ENCODE assay signal across 1 cellular context in the genomic region with DNA sequence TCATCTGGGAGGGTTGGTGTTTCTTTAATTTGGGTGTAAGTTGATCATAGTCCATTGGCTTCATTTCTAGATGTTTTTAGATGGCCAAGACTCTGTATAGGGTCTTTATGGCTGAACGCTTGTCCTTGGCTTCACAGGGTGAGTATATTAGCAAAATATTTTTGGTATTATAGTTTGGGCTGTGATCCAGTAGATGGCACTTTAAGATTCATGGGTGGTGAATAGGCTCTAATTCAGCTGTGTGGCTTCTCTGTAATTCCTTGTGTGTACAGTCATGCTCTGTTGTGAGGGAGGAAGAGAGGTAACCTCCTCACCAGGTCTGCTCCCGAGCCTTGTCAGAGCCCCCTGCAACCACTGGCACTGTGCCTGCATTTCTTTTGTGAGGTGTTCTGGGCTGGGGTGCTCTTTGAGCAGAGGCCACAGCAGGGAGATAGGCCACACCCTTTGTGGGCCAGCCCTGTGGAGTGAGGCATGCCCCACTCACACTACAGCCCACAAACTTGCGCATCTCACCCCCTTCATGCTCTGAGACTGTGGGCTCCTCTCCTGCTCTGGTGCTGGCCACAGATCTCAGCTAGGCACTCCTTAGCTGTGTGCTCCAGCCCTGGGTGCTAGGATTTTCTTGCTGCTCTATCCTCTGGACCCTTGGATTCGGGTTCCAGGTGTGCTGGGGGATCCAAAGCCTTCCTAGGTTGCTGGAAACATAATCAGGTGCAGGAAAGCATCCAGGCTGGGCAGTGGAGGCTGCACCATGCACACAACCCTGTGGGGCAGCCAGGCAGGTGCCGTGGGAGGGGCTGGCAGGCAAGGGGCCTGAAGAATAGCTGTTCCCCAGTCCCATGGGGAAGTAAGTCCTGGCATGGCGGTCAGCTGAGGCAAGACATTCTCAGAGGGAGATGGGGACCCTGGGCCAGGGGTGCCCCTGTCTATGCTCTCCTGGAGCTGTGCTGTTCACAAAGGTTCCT.
TF ChIP-seq lines count a peak whose summit lies in the region.

No MANE protein-coding gene starts in this region.

TF ChIP-seq in WTC11, 78 proteins besides CTCF, POLR2A, EP300 and RAD21 (continued from another document):
- TF ChIP-seq, protein P1, sequence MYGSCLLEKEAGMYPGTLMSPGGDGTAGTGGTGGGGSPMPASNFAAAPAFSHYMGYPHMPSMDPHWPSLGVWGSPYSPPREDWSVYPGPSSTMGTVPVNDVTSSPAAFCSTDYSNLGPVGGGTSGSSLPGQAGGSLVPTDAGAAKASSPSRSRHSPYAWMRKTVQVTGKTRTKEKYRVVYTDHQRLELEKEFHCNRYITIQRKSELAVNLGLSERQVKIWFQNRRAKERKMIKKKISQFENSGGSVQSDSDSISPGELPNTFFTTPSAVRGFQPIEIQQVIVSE (CRISPR knock-in tag; IDR thresholded peaks at IDR 0.05; ENCODE audit: borderline replicate concordance), result no peak
- no peak for TF ChIP-seq ZNF532 (CRISPR knock-in tag; IDR thresholded peaks at IDR 0.05; ENCODE audit: borderline replicate concordance)
- no peak for TF ChIP-seq ATF3 (CRISPR knock-in tag; conservative IDR thresholded peaks at IDR 0.05)
- TF ChIP-seq, protein P2, sequence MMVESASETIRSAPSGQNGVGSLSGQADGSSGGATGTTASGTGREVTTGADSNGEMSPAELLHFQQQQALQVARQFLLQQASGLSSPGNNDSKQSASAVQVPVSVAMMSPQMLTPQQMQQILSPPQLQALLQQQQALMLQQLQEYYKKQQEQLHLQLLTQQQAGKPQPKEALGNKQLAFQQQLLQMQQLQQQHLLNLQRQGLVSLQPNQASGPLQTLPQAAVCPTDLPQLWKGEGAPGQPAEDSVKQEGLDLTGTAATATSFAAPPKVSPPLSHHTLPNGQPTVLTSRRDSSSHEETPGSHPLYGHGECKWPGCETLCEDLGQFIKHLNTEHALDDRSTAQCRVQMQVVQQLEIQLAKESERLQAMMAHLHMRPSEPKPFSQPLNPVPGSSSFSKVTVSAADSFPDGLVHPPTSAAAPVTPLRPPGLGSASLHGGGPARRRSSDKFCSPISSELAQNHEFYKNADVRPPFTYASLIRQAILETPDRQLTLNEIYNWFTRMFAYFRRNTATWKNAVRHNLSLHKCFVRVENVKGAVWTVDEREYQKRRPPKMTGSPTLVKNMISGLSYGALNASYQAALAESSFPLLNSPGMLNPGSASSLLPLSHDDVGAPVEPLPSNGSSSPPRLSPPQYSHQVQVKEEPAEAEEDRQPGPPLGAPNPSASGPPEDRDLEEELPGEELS (CRISPR knock-in tag; IDR thresholded peaks at IDR 0.05), result no peak
- TF ChIP-seq ZNF121 (CRISPR knock-in tag; IDR thresholded peaks at IDR 0.05), result no peak
- TF ChIP-seq, protein P3, sequence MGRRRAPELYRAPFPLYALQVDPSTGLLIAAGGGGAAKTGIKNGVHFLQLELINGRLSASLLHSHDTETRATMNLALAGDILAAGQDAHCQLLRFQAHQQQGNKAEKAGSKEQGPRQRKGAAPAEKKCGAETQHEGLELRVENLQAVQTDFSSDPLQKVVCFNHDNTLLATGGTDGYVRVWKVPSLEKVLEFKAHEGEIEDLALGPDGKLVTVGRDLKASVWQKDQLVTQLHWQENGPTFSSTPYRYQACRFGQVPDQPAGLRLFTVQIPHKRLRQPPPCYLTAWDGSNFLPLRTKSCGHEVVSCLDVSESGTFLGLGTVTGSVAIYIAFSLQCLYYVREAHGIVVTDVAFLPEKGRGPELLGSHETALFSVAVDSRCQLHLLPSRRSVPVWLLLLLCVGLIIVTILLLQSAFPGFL (CRISPR knock-in tag; IDR thresholded peaks at IDR 0.05; ENCODE audit: borderline replicate concordance), result no peak
- no peak for TF ChIP-seq ATF1 (CRISPR knock-in tag; IDR thresholded peaks at IDR 0.05)
- TF ChIP-seq, protein P4, sequence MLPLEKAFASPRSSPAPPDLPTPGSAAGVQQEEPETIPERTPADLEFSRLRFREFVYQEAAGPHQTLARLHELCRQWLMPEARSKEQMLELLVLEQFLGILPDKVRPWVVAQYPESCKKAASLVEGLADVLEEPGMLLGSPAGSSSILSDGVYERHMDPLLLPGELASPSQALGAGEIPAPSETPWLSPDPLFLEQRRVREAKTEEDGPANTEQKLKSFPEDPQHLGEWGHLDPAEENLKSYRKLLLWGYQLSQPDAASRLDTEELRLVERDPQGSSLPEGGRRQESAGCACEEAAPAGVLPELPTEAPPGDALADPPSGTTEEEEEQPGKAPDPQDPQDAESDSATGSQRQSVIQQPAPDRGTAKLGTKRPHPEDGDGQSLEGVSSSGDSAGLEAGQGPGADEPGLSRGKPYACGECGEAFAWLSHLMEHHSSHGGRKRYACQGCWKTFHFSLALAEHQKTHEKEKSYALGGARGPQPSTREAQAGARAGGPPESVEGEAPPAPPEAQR (CRISPR knock-in tag; IDR thresholded peaks at IDR 0.05), result no peak
- TF ChIP-seq, protein P5, sequence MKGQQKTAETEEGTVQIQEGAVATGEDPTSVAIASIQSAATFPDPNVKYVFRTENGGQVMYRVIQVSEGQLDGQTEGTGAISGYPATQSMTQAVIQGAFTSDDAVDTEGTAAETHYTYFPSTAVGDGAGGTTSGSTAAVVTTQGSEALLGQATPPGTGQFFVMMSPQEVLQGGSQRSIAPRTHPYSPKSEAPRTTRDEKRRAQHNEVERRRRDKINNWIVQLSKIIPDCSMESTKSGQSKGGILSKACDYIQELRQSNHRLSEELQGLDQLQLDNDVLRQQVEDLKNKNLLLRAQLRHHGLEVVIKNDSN (CRISPR knock-in tag; IDR thresholded peaks at IDR 0.05), result no peak
- TF ChIP-seq ERG (CRISPR knock-in tag; IDR thresholded peaks at IDR 0.05), result no peak
- no peak for TF ChIP-seq GTF2I (CRISPR knock-in tag; conservative IDR thresholded peaks at IDR 0.05)
- no peak for TF ChIP-seq ZNF263 (CRISPR knock-in tag; IDR thresholded peaks at IDR 0.05; ENCODE audit: low read depth)
- TF ChIP-seq SOX15 (CRISPR knock-in tag; IDR thresholded peaks at IDR 0.05), result no peak
